In the genomic region with DNA sequence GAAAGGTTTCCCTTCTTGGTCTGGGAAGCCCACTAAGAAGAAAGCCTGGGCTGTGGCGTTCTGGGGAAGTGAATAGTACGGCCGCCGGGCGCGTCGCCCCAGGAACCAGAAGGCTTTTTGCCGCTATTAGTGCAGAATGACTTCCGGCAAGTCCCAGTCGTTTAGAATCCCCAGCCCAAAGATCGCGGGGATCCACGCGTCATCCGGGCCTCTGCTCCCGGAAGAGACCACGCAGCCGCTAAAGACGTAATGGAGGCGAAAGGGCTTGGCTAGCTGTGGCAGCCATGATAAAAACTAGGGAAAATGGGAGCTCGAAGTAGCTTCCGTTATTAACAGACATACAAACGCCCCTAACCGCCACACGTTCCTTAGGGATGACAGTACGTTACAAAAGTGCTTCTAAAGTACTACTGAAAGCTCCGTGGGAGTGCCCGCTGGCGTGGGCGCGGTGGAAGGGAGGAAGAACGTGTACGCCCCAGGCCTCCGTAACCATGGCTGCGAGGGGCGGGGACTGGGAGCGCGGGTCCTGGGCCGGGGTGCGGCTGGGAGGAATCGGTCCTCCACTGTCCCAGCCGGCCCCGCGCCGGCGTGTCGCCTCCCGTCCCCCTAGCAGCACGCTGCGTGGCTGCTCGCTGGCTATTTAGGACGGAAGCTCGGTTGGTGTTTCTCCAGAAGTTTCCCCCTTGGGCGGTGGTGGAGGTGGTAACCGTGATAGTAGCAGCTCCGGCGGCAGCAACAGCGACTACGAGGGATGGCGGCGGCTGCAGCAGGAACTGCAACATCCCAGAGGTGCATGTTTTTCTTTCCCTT, we compare ENCODE assay signal across 8 cellular contexts. TPM values are rescaled to one million over a fixed set of nuclear protein-coding genes. Genes with fewer than 3 reads are reported as not detected.
A peak's percentile ranks its signal among the peaks of the same experiment; 100 is the strongest.
DNase-seq lines count a peak whose midpoint lies in the region; ATAC-seq and TF ChIP-seq lines count a peak whose summit lies in the region.

A gene (plus strand): TSS at position 667 of the 810 bp plus-strand sequence. CDS start 85 bp downstream, at position 752.

- peak; percentile 63 for TF ChIP-seq CTCF in epithelial cell of proximal tubule (conservative IDR thresholded peaks at IDR 0.05; ENCODE audit: low read depth, low read length)

- peak; percentile 99 for DNase-seq in DMS53 (lab: John Stamatoyannopoulos, UW)
- peak; percentile 45 for DNase-seq in OCI-M2 (lab: John Stamatoyannopoulos, UW; ENCODE audit: unreplicated experiment)
- DNase-seq in activated T-cell treated with anti-CD3 and anti-CD28 coated beads for 4 hours: peak; percentile 92
- peak; percentile 82 for DNase-seq in epithelial cell of proximal tubule (ENCODE audit: low read depth)
- peak; percentile 97 for DNase-seq in mucosa of gallbladder (ENCODE audit: low spot score)
- peak; percentile 89 to 91 for DNase-seq in stimulated activated CD8-positive, alpha-beta memory T cell treated with anti-CD3 and anti-CD28 coated beads, Interleukin-4, amount 100 ng/mL, for 4 hours (ENCODE audit: low read depth in 2 of 2, low spot score in 1 of 2)

- ATAC-seq in GM21576 (IDR thresholded peaks at IDR 0.05; ENCODE audit: unreplicated experiment): peak; percentile 94

- H3K4me3 ChIP-seq in epithelial cell of proximal tubule (ENCODE audit: low read depth, low read length): peak within 1 kb of the TSS; percentile 98

- 0 out of 2 replicates have a peak, but pooled peaks have one; percentile 1 for TF ChIP-seq RAD21 in Ishikawa (IDR thresholded peaks at IDR 0.05; ENCODE audit: low read depth)

- TF ChIP-seq EP300 in Ishikawa (IDR thresholded peaks at IDR 0.05; ENCODE audit: borderline replicate concordance): peak; percentile 44; the same call in 1 of the 2 replicates

TF ChIP-seq in Ishikawa, 13 proteins besides CTCF, POLR2A, EP300 and RAD21:
- TF ChIP-seq, protein P1, sequence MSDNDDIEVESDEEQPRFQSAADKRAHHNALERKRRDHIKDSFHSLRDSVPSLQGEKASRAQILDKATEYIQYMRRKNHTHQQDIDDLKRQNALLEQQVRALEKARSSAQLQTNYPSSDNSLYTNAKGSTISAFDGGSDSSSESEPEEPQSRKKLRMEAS (IDR thresholded peaks at IDR 0.05): peak; percentile 86
- 0 out of 2 replicates have a peak, but pooled peaks have one; percentile 4 for TF ChIP-seq TEAD4 (IDR thresholded peaks at IDR 0.05)
- TF ChIP-seq, protein P2, sequence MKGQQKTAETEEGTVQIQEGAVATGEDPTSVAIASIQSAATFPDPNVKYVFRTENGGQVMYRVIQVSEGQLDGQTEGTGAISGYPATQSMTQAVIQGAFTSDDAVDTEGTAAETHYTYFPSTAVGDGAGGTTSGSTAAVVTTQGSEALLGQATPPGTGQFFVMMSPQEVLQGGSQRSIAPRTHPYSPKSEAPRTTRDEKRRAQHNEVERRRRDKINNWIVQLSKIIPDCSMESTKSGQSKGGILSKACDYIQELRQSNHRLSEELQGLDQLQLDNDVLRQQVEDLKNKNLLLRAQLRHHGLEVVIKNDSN (IDR thresholded peaks at IDR 0.05): no peak
- TF ChIP-seq YY1 (IDR thresholded peaks at IDR 0.05; ENCODE audit: low read depth): peak; percentile 95
- no peak; the same call in 1 of the 2 replicates for TF ChIP-seq NFIC (IDR thresholded peaks at IDR 0.05)
- TF ChIP-seq TAF1 (IDR thresholded peaks at IDR 0.05; ENCODE audit: low read depth): peak; percentile 81
- no peak for TF ChIP-seq CEBPB (IDR thresholded peaks at IDR 0.05)
- TF ChIP-seq ZBTB7A (IDR thresholded peaks at IDR 0.05; ENCODE audit: low read depth): no peak
- peak; percentile 14; the same call in 1 of the 2 replicates for TF ChIP-seq CREB1 (IDR thresholded peaks at IDR 0.05; ENCODE audit: low read depth)
- TF ChIP-seq EGR1 (IDR thresholded peaks at IDR 0.05): peak; percentile 48; the same call in 1 of the 2 replicates
- peak; percentile 28; the same call in 1 of the 2 replicates for TF ChIP-seq TCF12 (IDR thresholded peaks at IDR 0.05; ENCODE audit: low read depth)
- TF ChIP-seq, protein P3, sequence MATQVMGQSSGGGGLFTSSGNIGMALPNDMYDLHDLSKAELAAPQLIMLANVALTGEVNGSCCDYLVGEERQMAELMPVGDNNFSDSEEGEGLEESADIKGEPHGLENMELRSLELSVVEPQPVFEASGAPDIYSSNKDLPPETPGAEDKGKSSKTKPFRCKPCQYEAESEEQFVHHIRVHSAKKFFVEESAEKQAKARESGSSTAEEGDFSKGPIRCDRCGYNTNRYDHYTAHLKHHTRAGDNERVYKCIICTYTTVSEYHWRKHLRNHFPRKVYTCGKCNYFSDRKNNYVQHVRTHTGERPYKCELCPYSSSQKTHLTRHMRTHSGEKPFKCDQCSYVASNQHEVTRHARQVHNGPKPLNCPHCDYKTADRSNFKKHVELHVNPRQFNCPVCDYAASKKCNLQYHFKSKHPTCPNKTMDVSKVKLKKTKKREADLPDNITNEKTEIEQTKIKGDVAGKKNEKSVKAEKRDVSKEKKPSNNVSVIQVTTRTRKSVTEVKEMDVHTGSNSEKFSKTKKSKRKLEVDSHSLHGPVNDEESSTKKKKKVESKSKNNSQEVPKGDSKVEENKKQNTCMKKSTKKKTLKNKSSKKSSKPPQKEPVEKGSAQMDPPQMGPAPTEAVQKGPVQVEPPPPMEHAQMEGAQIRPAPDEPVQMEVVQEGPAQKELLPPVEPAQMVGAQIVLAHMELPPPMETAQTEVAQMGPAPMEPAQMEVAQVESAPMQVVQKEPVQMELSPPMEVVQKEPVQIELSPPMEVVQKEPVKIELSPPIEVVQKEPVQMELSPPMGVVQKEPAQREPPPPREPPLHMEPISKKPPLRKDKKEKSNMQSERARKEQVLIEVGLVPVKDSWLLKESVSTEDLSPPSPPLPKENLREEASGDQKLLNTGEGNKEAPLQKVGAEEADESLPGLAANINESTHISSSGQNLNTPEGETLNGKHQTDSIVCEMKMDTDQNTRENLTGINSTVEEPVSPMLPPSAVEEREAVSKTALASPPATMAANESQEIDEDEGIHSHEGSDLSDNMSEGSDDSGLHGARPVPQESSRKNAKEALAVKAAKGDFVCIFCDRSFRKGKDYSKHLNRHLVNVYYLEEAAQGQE (IDR thresholded peaks at IDR 0.05; ENCODE audit: low read depth): 0 out of 2 replicates have a peak, but pooled peaks have one; percentile 12
- TF ChIP-seq FOXM1 (IDR thresholded peaks at IDR 0.05; ENCODE audit: borderline replicate concordance, low read depth): no peak; the same call in 1 of the 2 replicates
TF ChIP-seq in Ishikawa: peak in this region for 8.

RNA-seq across cellular contexts. Expression of the gene that starts here (rescaled TPM):
- total RNA-seq in epithelial cell of proximal tubule: 53.0 and 61.4 TPM in 2 replicates
- total RNA-seq in mucosa of gallbladder: 37.6 TPM

Comparison
In these comparisons a context has a peak if more than half of its experiments do, and no peak if none do; other contexts are left out.
1. Peak in every context shown above with its lines: DNase-seq, ATAC-seq and H3K4me3 ChIP-seq.
2. DNase-seq: peak in every context shown above with its lines; median percentile 99 in DMS53; 97 in mucosa of gallbladder; 92 in activated T-cell treated with anti-CD3 and anti-CD28 coated beads for 4 hours; 90 in stimulated activated CD8-positive, alpha-beta memory T cell treated with anti-CD3 and anti-CD28 coated beads, Interleukin-4, amount 100 ng/mL, for 4 hours; 82 in epithelial cell of proximal tubule; 45 in OCI-M2.